ENCODE assay signal across 1 cellular context in the genomic region with DNA sequence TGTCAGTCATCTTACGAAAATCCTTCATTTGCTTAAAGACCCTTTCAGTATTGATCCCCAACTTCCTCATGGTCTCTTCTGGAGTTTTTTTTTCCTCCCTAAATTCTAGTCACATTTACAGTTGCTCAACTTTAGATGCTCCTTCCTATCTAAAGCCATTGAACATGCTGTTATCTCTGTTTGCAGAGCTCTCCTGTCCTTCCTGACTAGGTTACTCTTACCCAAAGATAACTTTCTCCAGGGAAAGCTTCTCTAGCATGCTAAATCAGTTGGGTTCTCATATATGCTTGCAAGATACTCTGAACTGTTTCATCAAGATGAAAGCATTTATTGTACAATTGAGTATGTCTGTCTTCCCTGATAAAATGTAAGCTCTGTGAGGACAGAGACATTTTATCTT.
TF ChIP-seq lines count a peak whose summit lies in the region.

No MANE protein-coding gene starts in this region.

TF ChIP-seq in K562, 482 proteins besides CTCF, POLR2A, EP300 and RAD21 (continued from another document and continues in another):
- TF ChIP-seq, protein P1, sequence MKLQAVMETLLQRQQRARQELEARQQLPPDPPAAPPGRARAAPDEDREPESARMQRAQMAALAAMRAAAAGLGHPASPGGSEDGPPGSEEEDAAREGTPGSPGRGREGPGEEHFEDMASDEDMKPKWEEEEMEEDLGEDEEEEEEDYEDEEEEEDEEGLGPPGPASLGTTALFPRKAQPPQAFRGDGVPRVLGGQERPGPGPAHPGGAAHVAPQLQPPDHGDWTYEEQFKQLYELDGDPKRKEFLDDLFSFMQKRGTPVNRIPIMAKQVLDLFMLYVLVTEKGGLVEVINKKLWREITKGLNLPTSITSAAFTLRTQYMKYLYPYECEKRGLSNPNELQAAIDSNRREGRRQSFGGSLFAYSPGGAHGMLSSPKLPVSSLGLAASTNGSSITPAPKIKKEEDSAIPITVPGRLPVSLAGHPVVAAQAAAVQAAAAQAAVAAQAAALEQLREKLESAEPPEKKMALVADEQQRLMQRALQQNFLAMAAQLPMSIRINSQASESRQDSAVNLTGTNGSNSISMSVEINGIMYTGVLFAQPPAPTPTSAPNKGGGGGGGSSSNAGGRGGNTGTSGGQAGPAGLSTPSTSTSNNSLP (IDR thresholded peaks at IDR 0.05; ENCODE audit: borderline replicate concordance, low read depth, low read length), result peak; percentile 78; the same call in 1 of the 2 replicates
- TF ChIP-seq, protein P2, sequence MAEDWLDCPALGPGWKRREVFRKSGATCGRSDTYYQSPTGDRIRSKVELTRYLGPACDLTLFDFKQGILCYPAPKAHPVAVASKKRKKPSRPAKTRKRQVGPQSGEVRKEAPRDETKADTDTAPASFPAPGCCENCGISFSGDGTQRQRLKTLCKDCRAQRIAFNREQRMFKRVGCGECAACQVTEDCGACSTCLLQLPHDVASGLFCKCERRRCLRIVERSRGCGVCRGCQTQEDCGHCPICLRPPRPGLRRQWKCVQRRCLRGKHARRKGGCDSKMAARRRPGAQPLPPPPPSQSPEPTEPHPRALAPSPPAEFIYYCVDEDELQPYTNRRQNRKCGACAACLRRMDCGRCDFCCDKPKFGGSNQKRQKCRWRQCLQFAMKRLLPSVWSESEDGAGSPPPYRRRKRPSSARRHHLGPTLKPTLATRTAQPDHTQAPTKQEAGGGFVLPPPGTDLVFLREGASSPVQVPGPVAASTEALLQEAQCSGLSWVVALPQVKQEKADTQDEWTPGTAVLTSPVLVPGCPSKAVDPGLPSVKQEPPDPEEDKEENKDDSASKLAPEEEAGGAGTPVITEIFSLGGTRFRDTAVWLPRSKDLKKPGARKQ (CRISPR knock-in tag; IDR thresholded peaks at IDR 0.05), result no peak
- TF ChIP-seq FOXM1 (IDR thresholded peaks at IDR 0.05; ENCODE audit: low read depth) (peak; percentile 92), FOXM1 (CRISPR knock-in tag; IDR thresholded peaks at IDR 0.05; ENCODE audit: low read depth) (no peak), THAP12 (CRISPR knock-in tag; IDR thresholded peaks at IDR 0.05) (no peak), PRMT5 (CRISPR knock-in tag; IDR thresholded peaks at IDR 0.05) (no peak), MTF1 (CRISPR knock-in tag; IDR thresholded peaks at IDR 0.05; ENCODE audit: borderline replicate concordance) (no peak), STAG1 (CRISPR knock-in tag; IDR thresholded peaks at IDR 0.05; ENCODE audit: borderline replicate concordance) (no peak), POLR2AphosphoS5 (IDR thresholded peaks at IDR 0.05; ENCODE audit: control insufficient read depth, insufficient read depth, low read depth, low read length) (peak; percentile 95), NR2C2 (CRISPR knock-in tag; IDR thresholded peaks at IDR 0.05) (no peak), NR2C2 (tag; IDR thresholded peaks at IDR 0.05) (no peak), TRIM28 (IDR thresholded peaks at IDR 0.05) (0 out of 2 replicates have a peak, but pooled peaks have one; percentile 32), LEF1 (IDR thresholded peaks at IDR 0.05) (peak; percentile 92), SREBF1 (IDR thresholded peaks at IDR 0.05; ENCODE audit: borderline replicate concordance, low read depth, low read length) (no peak), ZFP1 (CRISPR knock-in tag; IDR thresholded peaks at IDR 0.05) (no peak), XRCC5 (IDR thresholded peaks at IDR 0.05; ENCODE audit: low read depth, low read length) (no peak), E4F1 (CRISPR knock-in tag; IDR thresholded peaks at IDR 0.05; ENCODE audit: borderline replicate concordance) (no peak), EZH2 (IDR thresholded peaks at IDR 0.05; ENCODE audit: borderline replicate concordance, low read depth, low read length) (no peak), RCOR1 (IDR thresholded peaks at IDR 0.05; ENCODE audit: borderline replicate concordance in 1 of 2, low read depth in 2 of 2, low read length in 2 of 2) (peak; percentile 70 to 96), HDAC2 (IDR thresholded peaks at IDR 0.05) (peak; percentile 97), CREB1 (IDR thresholded peaks at IDR 0.05) (peak; percentile 46; the same call in 1 of the 2 replicates), CREB1 (CRISPR knock-in tag; IDR thresholded peaks at IDR 0.05) (no peak), REST (CRISPR knock-in tag; IDR thresholded peaks at IDR 0.05; ENCODE audit: low read depth) (no peak), TFAM (CRISPR knock-in tag; conservative IDR thresholded peaks at IDR 0.05) (no peak), TGIF2 (CRISPR knock-in tag; IDR thresholded peaks at IDR 0.05) (no peak), ZNF583 (CRISPR knock-in tag; IDR thresholded peaks at IDR 0.05) (no peak), NONO (IDR thresholded peaks at IDR 0.05; ENCODE audit: low read depth in 2 of 2, low read length in 1 of 2) (no peak), FOSL1 (tag; conservative IDR thresholded peaks at IDR 0.05) (peak; percentile 43), SIX5 (IDR thresholded peaks at IDR 0.05; ENCODE audit: borderline replicate concordance in 1 of 2, insufficient read depth in 1 of 2, low read depth in 1 of 2, low read length in 2 of 2) (no peak), NCOR1 (IDR thresholded peaks at IDR 0.05) (peak; percentile 93), ELK1 (CRISPR knock-in tag; IDR thresholded peaks at IDR 0.05) (no peak), TBL1XR1 (IDR thresholded peaks at IDR 0.05; ENCODE audit: low read length in 2 of 2) (peak in 1 of 2 experiments; percentile 73; a peak in 2 of 4 replicates), ARNT (IDR thresholded peaks at IDR 0.05) (peak; percentile 65 to 91; a peak in 3 of 4 replicates), POLR2B (IDR thresholded peaks at IDR 0.05; ENCODE audit: low read depth, partially characterized antibody) (no peak), ZNF41 (CRISPR knock-in tag; conservative IDR thresholded peaks at IDR 0.05) (no peak), ZNF174 (CRISPR knock-in tag; IDR thresholded peaks at IDR 0.05) (no peak), MYNN (IDR thresholded peaks at IDR 0.05) (no peak), MYNN (CRISPR knock-in tag; IDR thresholded peaks at IDR 0.05) (no peak), SMARCB1 (IDR thresholded peaks at IDR 0.05; ENCODE audit: insufficient read length, low read depth) (no peak), PPARD (CRISPR knock-in tag; IDR thresholded peaks at IDR 0.05) (no peak), KLF6 (CRISPR knock-in tag; IDR thresholded peaks at IDR 0.05; ENCODE audit: borderline replicate concordance) (no peak), ZNF282 (CRISPR knock-in tag; IDR thresholded peaks at IDR 0.05) (no peak), SRSF3 (IDR thresholded peaks at IDR 0.05; ENCODE audit: insufficient read depth, low read length) (no peak), MEF2A (IDR thresholded peaks at IDR 0.05; ENCODE audit: control insufficient read depth, low read depth, low read length) (peak; percentile 56; the same call in 1 of the 2 replicates), SIRT6 (IDR thresholded peaks at IDR 0.05; ENCODE audit: low read depth, low read length) (no peak)
- TF ChIP-seq, protein P3, sequence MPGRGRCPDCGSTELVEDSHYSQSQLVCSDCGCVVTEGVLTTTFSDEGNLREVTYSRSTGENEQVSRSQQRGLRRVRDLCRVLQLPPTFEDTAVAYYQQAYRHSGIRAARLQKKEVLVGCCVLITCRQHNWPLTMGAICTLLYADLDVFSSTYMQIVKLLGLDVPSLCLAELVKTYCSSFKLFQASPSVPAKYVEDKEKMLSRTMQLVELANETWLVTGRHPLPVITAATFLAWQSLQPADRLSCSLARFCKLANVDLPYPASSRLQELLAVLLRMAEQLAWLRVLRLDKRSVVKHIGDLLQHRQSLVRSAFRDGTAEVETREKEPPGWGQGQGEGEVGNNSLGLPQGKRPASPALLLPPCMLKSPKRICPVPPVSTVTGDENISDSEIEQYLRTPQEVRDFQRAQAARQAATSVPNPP (IDR thresholded peaks at IDR 0.05; ENCODE audit: borderline replicate concordance, insufficient read depth, insufficient read length), result no peak
- TF ChIP-seq, protein P4, sequence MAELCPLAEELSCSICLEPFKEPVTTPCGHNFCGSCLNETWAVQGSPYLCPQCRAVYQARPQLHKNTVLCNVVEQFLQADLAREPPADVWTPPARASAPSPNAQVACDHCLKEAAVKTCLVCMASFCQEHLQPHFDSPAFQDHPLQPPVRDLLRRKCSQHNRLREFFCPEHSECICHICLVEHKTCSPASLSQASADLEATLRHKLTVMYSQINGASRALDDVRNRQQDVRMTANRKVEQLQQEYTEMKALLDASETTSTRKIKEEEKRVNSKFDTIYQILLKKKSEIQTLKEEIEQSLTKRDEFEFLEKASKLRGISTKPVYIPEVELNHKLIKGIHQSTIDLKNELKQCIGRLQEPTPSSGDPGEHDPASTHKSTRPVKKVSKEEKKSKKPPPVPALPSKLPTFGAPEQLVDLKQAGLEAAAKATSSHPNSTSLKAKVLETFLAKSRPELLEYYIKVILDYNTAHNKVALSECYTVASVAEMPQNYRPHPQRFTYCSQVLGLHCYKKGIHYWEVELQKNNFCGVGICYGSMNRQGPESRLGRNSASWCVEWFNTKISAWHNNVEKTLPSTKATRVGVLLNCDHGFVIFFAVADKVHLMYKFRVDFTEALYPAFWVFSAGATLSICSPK (IDR thresholded peaks at IDR 0.05; ENCODE audit: borderline replicate concordance), result no peak
- TF ChIP-seq, protein P5, sequence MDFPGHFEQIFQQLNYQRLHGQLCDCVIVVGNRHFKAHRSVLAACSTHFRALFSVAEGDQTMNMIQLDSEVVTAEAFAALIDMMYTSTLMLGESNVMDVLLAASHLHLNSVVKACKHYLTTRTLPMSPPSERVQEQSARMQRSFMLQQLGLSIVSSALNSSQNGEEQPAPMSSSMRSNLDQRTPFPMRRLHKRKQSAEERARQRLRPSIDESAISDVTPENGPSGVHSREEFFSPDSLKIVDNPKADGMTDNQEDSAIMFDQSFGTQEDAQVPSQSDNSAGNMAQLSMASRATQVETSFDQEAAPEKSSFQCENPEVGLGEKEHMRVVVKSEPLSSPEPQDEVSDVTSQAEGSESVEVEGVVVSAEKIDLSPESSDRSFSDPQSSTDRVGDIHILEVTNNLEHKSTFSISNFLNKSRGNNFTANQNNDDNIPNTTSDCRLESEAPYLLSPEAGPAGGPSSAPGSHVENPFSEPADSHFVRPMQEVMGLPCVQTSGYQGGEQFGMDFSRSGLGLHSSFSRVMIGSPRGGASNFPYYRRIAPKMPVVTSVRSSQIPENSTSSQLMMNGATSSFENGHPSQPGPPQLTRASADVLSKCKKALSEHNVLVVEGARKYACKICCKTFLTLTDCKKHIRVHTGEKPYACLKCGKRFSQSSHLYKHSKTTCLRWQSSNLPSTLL (IDR thresholded peaks at IDR 0.05), result no peak
